In genomic region chr17:65783845-65784334, GRCh38 we compare ENCODE assay signal across 13 cellular contexts.
DNase-seq lines count a peak whose midpoint lies in the region; ATAC-seq, FAIRE-seq and TF ChIP-seq lines count a peak whose summit lies in the region.
"Had no signal": no experiment of that assay in that cellular context is flagged by ENCODE, and none has a peak within 500 bp of the region (broad histone marks: within the 10 kb centered on the region; RNA-seq: fewer than 3 reads in every experiment).

No MANE protein-coding gene starts in this region.

- no TSS peak for BruUV-seq in mammary epithelial cell (replicated peaks; lab: Mats Ljungman, UMichigan)
- BruUV-seq in HepG2 (replicated peaks; lab: Mats Ljungman, UMichigan), result no TSS peak

- H3K4me1 ChIP-seq in right cardiac atrium (ENCODE audit: control insufficient read depth, insufficient read depth, low read length), result no peaks in the 10 kb centered on the region
- peaks cover 22% of the 10 kb centered on the region for H3K4me1 ChIP-seq in mammary epithelial cell (ENCODE audit: insufficient read depth, low read length)
- peaks cover 43% of the 10 kb centered on the region for H3K4me1 ChIP-seq in HepG2 (ENCODE audit: insufficient read depth, low read length)
- H3K4me1 ChIP-seq: BE2C had no signal

- dilution Hi-C loops in mammary epithelial cell (cut with HindIII; ENCODE audit: low sequenced_read_pairs), result no loop called here

- H2AFZ ChIP-seq in mammary epithelial cell (ENCODE audit: low read depth, low read length) (no peak overlapping the region), HepG2 (ENCODE audit: low read length) (no peak overlapping the region)

- TF ChIP-seq RAD21 in HepG2 (CRISPR knock-in tag; IDR thresholded peaks at IDR 0.05), result no peak

- no peak for TF ChIP-seq CTCF in mammary epithelial cell (conservative IDR thresholded peaks at IDR 0.05 in 1 of 2, IDR thresholded peaks at IDR 0.05 in 1 of 2; ENCODE audit: extremely low read depth in 1 of 2, insufficient read depth in 1 of 2, low read depth in 1 of 2, low read length in 2 of 2)
- TF ChIP-seq CTCF in HepG2 (CRISPR knock-in tag; IDR thresholded peaks at IDR 0.05), result no peak
- TF ChIP-seq CTCF in glutamatergic neuron (IDR thresholded peaks at IDR 0.05; ENCODE audit: partially characterized antibody, unreplicated experiment), result no peak

- CTCF ChIA-PET in mammary epithelial cell (lab: Charles Lee; ENCODE audit: low non-redundant PET), result no interaction called here
- CTCF ChIA-PET in HepG2 (lab: Yijun Ruan, JAX; ENCODE audit: low intra/inter-chr PET ratio, low total read pairs), result no interaction called here

- no peak for TF ChIP-seq POLR2A in HepG2 (IDR thresholded peaks at IDR 0.05; ENCODE audit: insufficient read depth in 1 of 2, low read depth in 2 of 2, low read length in 2 of 2)

- H3K27me3 ChIP-seq in right cardiac atrium (ENCODE audit: control insufficient read depth, insufficient read depth), result no peaks in the 10 kb centered on the region
- no peaks in the 10 kb centered on the region for H3K27me3 ChIP-seq in mammary epithelial cell (ENCODE audit: insufficient read depth, low read length)
- H3K27me3 ChIP-seq in HepG2 (ENCODE audit: control insufficient read depth in 1 of 2, insufficient read depth in 2 of 2, low read length in 2 of 2), result no peaks in the 10 kb centered on the region
- H3K27me3 ChIP-seq: BE2C had no signal

- DNase-seq in left ventricle myocardium superior, result no peak
- DNase-seq in right cardiac atrium, result no peak
- peak; percentile 80 for DNase-seq in mammary epithelial cell
- peak; percentile 90 for DNase-seq in HepG2 (ENCODE audit: low spot score)
- DNase-seq in glutamatergic neuron, result no peak
- DNase-seq in stimulated activated CD4-positive, alpha-beta T cell treated with anti-CD3 and anti-CD28 coated beads, Interleukin-15, amount 100 ng/mL, for 24 hours, result no peak
- no peak for DNase-seq in stimulated activated CD4-positive, alpha-beta T cell treated with anti-CD3 and anti-CD28 coated beads, Interleukin-4, amount 100 ng/mL, for 1 hour
- DNase-seq: BE2C, NCI-H146, T-helper 2 cell had no signal

- POLR2A ChIA-PET in HepG2 (lab: Yijun Ruan, JAX), result interaction anchor here (1.0 kb wide), 1 partner anchor 33 kb away, joined by 4 read pairs; no protein-coding TSS in a partner anchor

- in situ Hi-C loops in mammary epithelial cell (cut with MboI; ENCODE audit: low sequenced_read_pairs in 2 of 2) (no loop called here), HepG2 (cut with HindIII; ENCODE audit: extremely low pct_ligation_motif_present, low pct_unique_long_range_greater_than_20kb) (no loop called here)

- H3K36me3 Mint-ChIP-seq in glutamatergic neuron (ENCODE audit: unreplicated experiment), result no peaks in the 10 kb centered on the region
- H3K36me3 Mint-ChIP-seq: activated naive CD8-positive, alpha-beta T cell had no signal

- H3K36me3 ChIP-seq in mammary epithelial cell (ENCODE audit: insufficient read depth, low read length), result no peaks in the 10 kb centered on the region
- no peaks in the 10 kb centered on the region for H3K36me3 ChIP-seq in HepG2 (replicated peaks in 1 of 2; ENCODE audit: control insufficient read depth in 1 of 2, insufficient read depth in 2 of 2, low read length in 2 of 2)
- H3K36me3 ChIP-seq: BE2C had no signal

- no peak for FAIRE-seq in HepG2 (lab: Jason Lieb, UNC)
- FAIRE-seq: islet of Langerhans had no signal

- peak; percentile 20 to 85; a peak in 2 of 4 replicates for TF ChIP-seq EP300 in HepG2 (IDR thresholded peaks at IDR 0.05; ENCODE audit: low read depth in 2 of 2, low read length in 2 of 2)
- peak; percentile 79 for TF ChIP-seq EP300 in HepG2 (CRISPR knock-in tag; IDR thresholded peaks at IDR 0.05; ENCODE audit: borderline replicate concordance)

- 92% methylated on average over 4 of the region's 4 CpGs for WGBS in right cardiac atrium
- WGBS in mammary epithelial cell (ENCODE audit: low coverage, missing lambda C conversion rate), result 8% methylated on average over 4 of the region's 4 CpGs
- WGBS in HepG2 (ENCODE audit: low lambda C conversion rate), result 68% methylated on average over 4 of the region's 4 CpGs

- H3K27ac ChIP-seq in right cardiac atrium (ENCODE audit: low read length) (no peak overlapping the region), mammary epithelial cell (ENCODE audit: insufficient read depth, low read depth, low read length) (no peak overlapping the region), HepG2 (ENCODE audit: extremely low read length, insufficient read depth, low read length) (peak overlapping the region; percentile 48)

- no peaks in the 10 kb centered on the region for H3K79me2 ChIP-seq in mammary epithelial cell (ENCODE audit: insufficient read depth, low read length)
- no peaks in the 10 kb centered on the region for H3K79me2 ChIP-seq in HepG2 (ENCODE audit: insufficient read depth, low read length)

- H3K4me2 ChIP-seq in mammary epithelial cell (ENCODE audit: insufficient read depth, low read depth, low read length) (peak overlapping the region; percentile 47), HepG2 (ENCODE audit: low read depth, low read length) (no peak overlapping the region)

- H4K20me1 ChIP-seq in mammary epithelial cell (ENCODE audit: insufficient read depth, low read length) (no peaks in the 10 kb centered on the region), HepG2 (ENCODE audit: insufficient read depth, low read length) (no peaks in the 10 kb centered on the region)

- H3K9me3 Mint-ChIP-seq in glutamatergic neuron (ENCODE audit: unreplicated experiment), result no peaks in the 10 kb centered on the region

- H3K27me3 Mint-ChIP-seq in glutamatergic neuron (ENCODE audit: unreplicated experiment), result peaks cover 1% of the 10 kb centered on the region

- no peak overlapping the region for H3K4me3 ChIP-seq in right cardiac atrium (ENCODE audit: low read length)
- H3K4me3 ChIP-seq in mammary epithelial cell (replicated peaks in 1 of 3; ENCODE audit: insufficient read depth in 1 of 3, low read depth in 2 of 3, low read length in 3 of 3), result no peak overlapping the region
- no peak overlapping the region for H3K4me3 ChIP-seq in HepG2 (replicated peaks in 1 of 3; ENCODE audit: insufficient read depth in 1 of 3, low read depth in 2 of 3, low read length in 3 of 3)

- H3K9me3 ChIP-seq in right cardiac atrium (ENCODE audit: control insufficient read depth, low read length), result no peaks in the 10 kb centered on the region
- H3K9me3 ChIP-seq in mammary epithelial cell (replicated peaks; ENCODE audit: insufficient read depth, low read length), result no peaks in the 10 kb centered on the region
- H3K9me3 ChIP-seq in HepG2 (ENCODE audit: low read length), result no peaks in the 10 kb centered on the region
- H3K9me3 ChIP-seq: BE2C had no signal

- H3K4me3 Mint-ChIP-seq in glutamatergic neuron (ENCODE audit: unreplicated experiment), result no peak overlapping the region
- H3K4me3 Mint-ChIP-seq: activated naive CD8-positive, alpha-beta T cell had no signal

- no peak overlapping the region for H3K27ac Mint-ChIP-seq in glutamatergic neuron (ENCODE audit: unreplicated experiment)
- H3K27ac Mint-ChIP-seq: activated naive CD8-positive, alpha-beta T cell had no signal

- H3K9ac ChIP-seq in mammary epithelial cell (ENCODE audit: insufficient read depth, low read length) (no peak overlapping the region), HepG2 (ENCODE audit: insufficient read depth, low read depth, low read length) (no peak overlapping the region)

- intact Hi-C loops in left ventricle myocardium superior (cut with micrococcal nuclease) (no loop called here), right cardiac atrium (cut with DNase I) (no loop called here), mammary epithelial cell (cut with micrococcal nuclease) (no loop called here), HepG2 (cut with micrococcal nuclease; ENCODE audit: unreplicated experiment) (loop anchor here (2.0 kb wide), 1 partner anchor 33 kb away; no protein-coding TSS in a partner anchor)

- no peaks in the 10 kb centered on the region for H3K4me1 Mint-ChIP-seq in glutamatergic neuron (ENCODE audit: low read depth, unreplicated experiment)

- ATAC-seq in left ventricle myocardium superior (peak; percentile 14), right cardiac atrium (no peak), HepG2 (peak; percentile 59), HG03565 (IDR thresholded peaks at IDR 0.05; ENCODE audit: unreplicated experiment) (no peak)

TF ChIP-seq in HepG2, 621 proteins besides CTCF, POLR2A, EP300 and RAD21 (continues in another document):
- no peak for TF ChIP-seq ZNF841 (CRISPR knock-in tag; IDR thresholded peaks at IDR 0.05; ENCODE audit: borderline replicate concordance)
- TF ChIP-seq HNRNPH1 (optimal IDR thresholded peaks at IDR 0.05; ENCODE audit: low read depth, low read length), result no peak
- no peak for TF ChIP-seq BRF2 (CRISPR knock-in tag; IDR thresholded peaks at IDR 0.05)
- no peak for TF ChIP-seq ZNF546 (CRISPR knock-in tag; conservative IDR thresholded peaks at IDR 0.05)
- no peak for TF ChIP-seq LCORL (IDR thresholded peaks at IDR 0.05)
- no peak for TF ChIP-seq LCORL (CRISPR knock-in tag; IDR thresholded peaks at IDR 0.05)
- no peak for TF ChIP-seq ZMYM3 (CRISPR knock-in tag; IDR thresholded peaks at IDR 0.05)
- no peak for TF ChIP-seq ZMAT5 (CRISPR knock-in tag; IDR thresholded peaks at IDR 0.05; ENCODE audit: borderline replicate concordance, low read depth)

Comparison
In these comparisons a context has a peak if more than half of its experiments do, and no peak if none do; other contexts are left out.
1. ATAC-seq: peak in left ventricle myocardium superior (single experiment) and HepG2 (single experiment); none in right cardiac atrium (0 of 2) and HG03565 (single experiment).
2. DNase-seq: peak in mammary epithelial cell (single experiment) and HepG2 (single experiment); none in left ventricle myocardium superior (single experiment), right cardiac atrium (0 of 3), glutamatergic neuron (single experiment), stimulated activated CD4-positive, alpha-beta T cell treated with anti-CD3 and anti-CD28 coated beads, Interleukin-15, amount 100 ng/mL, for 24 hours (single experiment) and stimulated activated CD4-positive, alpha-beta T cell treated with anti-CD3 and anti-CD28 coated beads, Interleukin-4, amount 100 ng/mL, for 1 hour (single experiment).